ENCODE assay signal across 19 cellular contexts in the genomic region with DNA sequence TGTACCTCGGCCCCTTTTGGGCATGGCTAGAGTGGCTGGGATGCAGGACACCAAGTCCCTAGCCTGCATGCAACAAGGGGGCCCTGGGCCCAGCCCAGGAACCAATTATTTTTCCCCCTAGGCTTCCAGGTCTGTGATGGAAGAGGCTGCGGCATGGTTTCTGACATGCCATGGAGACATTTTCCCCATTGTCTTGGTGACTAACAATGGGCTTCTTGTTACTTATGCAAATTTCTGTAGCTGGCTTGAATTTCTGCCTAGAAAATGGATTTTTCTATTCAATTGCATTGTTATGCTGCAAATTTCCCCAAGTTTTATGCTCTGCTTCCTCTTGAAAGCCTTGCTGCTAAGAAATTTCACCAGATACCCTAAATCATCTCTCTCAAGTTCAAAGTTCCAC.
DNase-seq lines count a peak whose midpoint lies in the region; ATAC-seq and TF ChIP-seq lines count a peak whose summit lies in the region.
"Had no signal": no experiment of that assay in that cellular context is flagged by ENCODE, and none has a peak within 500 bp of the region (broad histone marks: within the 10 kb centered on the region; RNA-seq: fewer than 3 reads in every experiment).

No MANE protein-coding gene starts in this region.

- TF ChIP-seq CTCF in thyroid gland (IDR thresholded peaks at IDR 0.05), result no peak

- no peaks in the 10 kb centered on the region for H3K36me3 Mint-ChIP-seq in activated naive CD8-positive, alpha-beta T cell treated with anti-CD3 and anti-CD28 coated beads, Interleukin-2, amount 50 U/mL, for 24 hours (ENCODE audit: low read depth)
- no peaks in the 10 kb centered on the region for H3K36me3 Mint-ChIP-seq in effector memory CD8-positive, alpha-beta T cell (ENCODE audit: insufficient read depth)
- H3K36me3 Mint-ChIP-seq: CD4-positive, alpha-beta memory T cell had no signal

- H3K27ac Mint-ChIP-seq in activated naive CD8-positive, alpha-beta T cell treated with anti-CD3 and anti-CD28 coated beads, Interleukin-2, amount 50 U/mL, for 24 hours, result no peak overlapping the region
- no peak overlapping the region for H3K27ac Mint-ChIP-seq in effector memory CD8-positive, alpha-beta T cell
- H3K27ac Mint-ChIP-seq: CD4-positive, alpha-beta memory T cell; HFFc6 had no signal

- no peaks in the 10 kb centered on the region for H3K27me3 ChIP-seq in thyroid gland

- 88 to 100% methylated on average over 1 to 2 of the region's 2 CpGs for WGBS in thyroid gland, 2 donors

- H3K4me3 Mint-ChIP-seq in activated naive CD8-positive, alpha-beta T cell treated with anti-CD3 and anti-CD28 coated beads, Interleukin-2, amount 50 U/mL, for 24 hours, result no peak overlapping the region
- no peak overlapping the region for H3K4me3 Mint-ChIP-seq in effector memory CD8-positive, alpha-beta T cell
- H3K4me3 Mint-ChIP-seq: CD4-positive, alpha-beta memory T cell; HFFc6 had no signal

- H3K4me1 ChIP-seq in thyroid gland, result no peaks in the 10 kb centered on the region
- H3K4me1 ChIP-seq: A549 had no signal

- peak; percentile 63 for DNase-seq in globus pallidus (ENCODE audit: low spot score)
- peak; percentile 35 for DNase-seq in medulla oblongata (ENCODE audit: extremely low spot score)
- peak; percentile 21 for DNase-seq in putamen (ENCODE audit: low spot score)
- DNase-seq in activated naive CD8-positive, alpha-beta T cell treated with anti-CD3 and anti-CD28 coated beads, Interleukin-2, amount 50 U/mL, for 24 hours, result no peak
- DNase-seq in effector memory CD8-positive, alpha-beta T cell, result no peak
- DNase-seq in thyroid gland, result no peak
- DNase-seq: 8988T; ACHN; AML-193; Calu3; CD4-positive, alpha-beta memory T cell; COR-L47; DMS53; DMS79 treated with DMSO at 0.1 percent for 48 hours; GF-D8; GOT3; HFFc6 had no signal

- intact Hi-C loops in thyroid gland (cut with DNase I), result no loop called here

- H3K9me3 Mint-ChIP-seq in activated naive CD8-positive, alpha-beta T cell treated with anti-CD3 and anti-CD28 coated beads, Interleukin-2, amount 50 U/mL, for 24 hours, result peaks cover 20% of the 10 kb centered on the region
- peaks cover 2 to 9% of the 10 kb centered on the region in 2 donors for H3K9me3 Mint-ChIP-seq in effector memory CD8-positive, alpha-beta T cell

- no peaks in the 10 kb centered on the region for H3K4me1 Mint-ChIP-seq in activated naive CD8-positive, alpha-beta T cell treated with anti-CD3 and anti-CD28 coated beads, Interleukin-2, amount 50 U/mL, for 24 hours
- no peaks in the 10 kb centered on the region for H3K4me1 Mint-ChIP-seq in effector memory CD8-positive, alpha-beta T cell (ENCODE audit: low read depth in 2 of 2)
- H3K4me1 Mint-ChIP-seq: CD4-positive, alpha-beta memory T cell had no signal

- no peaks in the 10 kb centered on the region for H3K36me3 ChIP-seq in thyroid gland
- H3K36me3 ChIP-seq: HAP-1 had no signal

- TF ChIP-seq POLR2A in thyroid gland (IDR thresholded peaks at IDR 0.05), result no peak

- no peaks in the 10 kb centered on the region for H3K9me3 ChIP-seq in thyroid gland
- H3K9me3 ChIP-seq: HAP-1 had no signal

- ATAC-seq in activated naive CD8-positive, alpha-beta T cell treated with anti-CD3 and anti-CD28 coated beads, Interleukin-2, amount 50 U/mL, for 24 hours, result no peak
- ATAC-seq in effector memory CD8-positive, alpha-beta T cell (replicated peaks), result no peak
- ATAC-seq: A549 had no signal

- no peak overlapping the region for H3K4me3 ChIP-seq in thyroid gland (replicated peaks in 1 of 3)
- H3K4me3 ChIP-seq: A549, HAP-1 had no signal

- H3K27me3 Mint-ChIP-seq in activated naive CD8-positive, alpha-beta T cell treated with anti-CD3 and anti-CD28 coated beads, Interleukin-2, amount 50 U/mL, for 24 hours, result no peaks in the 10 kb centered on the region
- no peaks in the 10 kb centered on the region for H3K27me3 Mint-ChIP-seq in effector memory CD8-positive, alpha-beta T cell

- no peak overlapping the region for H3K27ac ChIP-seq in thyroid gland
- H3K27ac ChIP-seq: A549 had no signal

Comparison
In these comparisons a context has a peak if more than half of its experiments do, and no peak if none do; other contexts are left out.
1. DNase-seq: peak in globus pallidus (single experiment), medulla oblongata (single experiment) and putamen (single experiment); none in activated naive CD8-positive, alpha-beta T cell treated with anti-CD3 and anti-CD28 coated beads, Interleukin-2, amount 50 U/mL, for 24 hours (single experiment), effector memory CD8-positive, alpha-beta T cell (0 of 3) and thyroid gland (0 of 2).